18 cellular contexts compared by ENCODE assay signal in genomic region chr17:12567077-12568053, GRCh38.
"Had no signal": no experiment of that assay in that cellular context is flagged by ENCODE, and none has a peak within 500 bp of the region (broad histone marks: within the 10 kb centered on the region; RNA-seq: fewer than 3 reads in every experiment).

No MANE protein-coding gene starts in this region.

- H3K9me3 ChIP-seq: esophagus squamous epithelium, ovary, psoas muscle, stomach, upper lobe of right lung had no signal

- H3K36me3 ChIP-seq: esophagus squamous epithelium, neural progenitor cell, ovary, stomach, upper lobe of right lung had no signal

- H3K27ac Mint-ChIP-seq: activated naive CD4-positive, alpha-beta T cell treated with anti-CD3 and anti-CD28 coated beads, Interleukin-2, amount 50 U/mL, for 72 hours; dendritic cell treated with granulocyte-macrophage colony-stimulating factor and Interleukin-4, amounts not matched to agents 40 ng/mL and 50 ng/mL, for 4 days; neural progenitor cell had no signal

- H3K9ac ChIP-seq: neural progenitor cell had no signal

- H3K36me3 Mint-ChIP-seq: neural progenitor cell had no signal

- H3K4me3 Mint-ChIP-seq: dendritic cell treated with granulocyte-macrophage colony-stimulating factor and Interleukin-4, amounts not matched to agents 40 ng/mL and 50 ng/mL, for 4 days; neural progenitor cell had no signal

- H3K27me3 Mint-ChIP-seq: dendritic cell treated with granulocyte-macrophage colony-stimulating factor and Interleukin-4, amounts not matched to agents 40 ng/mL and 50 ng/mL, for 4 days had no signal

- H3K4me3 ChIP-seq: esophagus squamous epithelium, neural progenitor cell, ovary, psoas muscle, skin epidermis, stomach, upper lobe of right lung had no signal

- DNase-seq: activated CD4-positive, alpha-beta T cell treated with anti-CD3 and anti-CD28 coated beads for 1 hour; activated CD4-positive, alpha-beta T cell treated with anti-CD3 and anti-CD28 coated beads, Interleukin-2, amount 50 U/mL, for 4 hours; activated gamma-delta T cell; caudate nucleus; effector CD8-positive, alpha-beta T cell; esophagus squamous epithelium; hypothalamus; kidney; mammary epithelial cell; ovary; psoas muscle; stomach; upper lobe of right lung had no signal

- H3K9me3 Mint-ChIP-seq: dendritic cell treated with granulocyte-macrophage colony-stimulating factor and Interleukin-4, amounts not matched to agents 40 ng/mL and 50 ng/mL, for 4 days; neural progenitor cell had no signal

- H3K4me1 ChIP-seq: esophagus squamous epithelium, psoas muscle, upper lobe of right lung had no signal

- H3K27ac ChIP-seq: neural progenitor cell, ovary, psoas muscle, skin epidermis, stomach, upper lobe of right lung had no signal

- H3K27me3 ChIP-seq: esophagus squamous epithelium, neural progenitor cell, ovary, stomach had no signal

- ATAC-seq: activated naive CD4-positive, alpha-beta T cell treated with anti-CD3 and anti-CD28 coated beads, Interleukin-2, amount 50 U/mL, for 72 hours; left lobe of liver; psoas muscle had no signal
